Comparison of ENCODE assay signal across 8 cellular contexts in the genomic region with DNA sequence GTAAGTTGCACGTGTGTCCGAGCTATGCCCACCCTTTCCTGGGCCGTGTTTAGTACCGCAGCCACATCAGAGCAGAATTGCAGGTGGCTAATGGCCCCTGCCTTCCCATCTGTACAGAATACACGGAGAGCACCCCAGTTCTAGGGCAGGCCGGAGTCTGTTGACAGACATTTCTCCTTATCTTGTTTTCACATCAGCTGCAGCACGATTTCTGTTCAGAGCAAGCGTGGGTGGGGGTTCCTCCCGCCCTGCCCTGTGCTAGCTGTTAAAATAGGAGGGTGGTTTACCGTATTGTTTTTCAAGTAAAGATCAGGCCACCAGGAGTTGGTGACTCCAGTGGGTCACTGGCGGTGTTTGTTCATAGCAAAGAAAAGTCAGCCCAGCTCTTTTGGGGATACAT. TPM values are rescaled to one million over a fixed set of nuclear protein-coding genes. Genes with fewer than 3 reads are reported as not detected.
DNase-seq lines count a peak whose midpoint lies in the region; ATAC-seq lines count a peak whose summit lies in the region.

No MANE protein-coding gene starts in this region.

- no peak overlapping the region for H3K27ac ChIP-seq in trophoblast cell (ENCODE audit: low read depth, low read length)

- peaks cover 3% of the 10 kb centered on the region for H3K79me1 ChIP-seq in trophoblast cell (ENCODE audit: low read length)

- no peak overlapping the region for H3K14ac ChIP-seq in trophoblast cell (ENCODE audit: low read length)

- H3K27ac Mint-ChIP-seq in T-helper 17 cell, result peak overlapping the region; percentile 94
- peak overlapping the region; percentile 86 for H3K27ac Mint-ChIP-seq in activated naive CD8-positive, alpha-beta T cell treated with anti-CD3 and anti-CD28 coated beads for 36 hours

- H3K9ac ChIP-seq in trophoblast cell (ENCODE audit: low read length), result no peak overlapping the region

- no peak overlapping the region for H2BK120ac ChIP-seq in trophoblast cell (ENCODE audit: insufficient read depth, low read length, poor library complexity)

- no peak overlapping the region for H4K91ac ChIP-seq in trophoblast cell (ENCODE audit: low read depth, low read length)

- H3K27me3 ChIP-seq in trophoblast cell (ENCODE audit: insufficient read depth, low read length), result no peaks in the 10 kb centered on the region

- H4K12ac ChIP-seq in trophoblast cell (ENCODE audit: low read depth, low read length), result no peak overlapping the region

- no peak overlapping the region for H2BK12ac ChIP-seq in trophoblast cell (ENCODE audit: low read length)

- H3K27me3 Mint-ChIP-seq in T-helper 17 cell, result no peaks in the 10 kb centered on the region
- H3K27me3 Mint-ChIP-seq in activated naive CD8-positive, alpha-beta T cell treated with anti-CD3 and anti-CD28 coated beads for 36 hours, result no peaks in the 10 kb centered on the region

- no peak overlapping the region for H3K23ac ChIP-seq in trophoblast cell (ENCODE audit: low read length)

- no peak overlapping the region for H2AK5ac ChIP-seq in trophoblast cell (ENCODE audit: low read length)

- no peak overlapping the region for H3K18ac ChIP-seq in trophoblast cell (ENCODE audit: low read length)

- H3K9me3 ChIP-seq in T-helper 17 cell (ENCODE audit: control insufficient read depth, low read length, poor library complexity, severe bottlenecking) (no peaks in the 10 kb centered on the region), trophoblast cell (ENCODE audit: insufficient read depth, low read depth, low read length) (no peaks in the 10 kb centered on the region)

- no peak overlapping the region for H3K4me3 ChIP-seq in trophoblast cell (ENCODE audit: low read depth, low read length)

- H3K36me3 Mint-ChIP-seq in T-helper 17 cell (ENCODE audit: low read depth), result peaks cover 1% of the 10 kb centered on the region
- peaks cover 25% of the 10 kb centered on the region for H3K36me3 Mint-ChIP-seq in activated naive CD8-positive, alpha-beta T cell treated with anti-CD3 and anti-CD28 coated beads for 36 hours

- H3K36me3 ChIP-seq in trophoblast cell (ENCODE audit: control insufficient read depth in 1 of 2, insufficient read depth in 2 of 2, low read length in 2 of 2), result peaks cover 2 to 5% of the 10 kb centered on the region in 2 experiments

- H3K79me2 ChIP-seq in trophoblast cell (ENCODE audit: control insufficient read depth, insufficient read depth, low read length, poor library complexity), result peaks cover 4% of the 10 kb centered on the region

- no peak overlapping the region for H4K8ac ChIP-seq in trophoblast cell (ENCODE audit: low read depth, low read length)

- ATAC-seq in GM21526 (IDR thresholded peaks at IDR 0.05; ENCODE audit: low FRiP score, unreplicated experiment) (peak; percentile 50), T-helper 17 cell (peak; percentile 89), HG03045 (IDR thresholded peaks at IDR 0.05; ENCODE audit: unreplicated experiment) (no peak)

- DNase-seq in T-helper 17 cell, result peak; percentile 24 to 39 (median 38)
- peak; percentile 74 for DNase-seq in activated naive CD8-positive, alpha-beta T cell treated with anti-CD3 and anti-CD28 coated beads for 36 hours
- peak; percentile 78 for DNase-seq in stimulated activated CD8-positive, alpha-beta memory T cell treated with anti-CD3 and anti-CD28 coated beads, Interleukin-4, amount 100 ng/mL, for 48 hours
- no peak for DNase-seq in hepatic stellate cell (ENCODE audit: low spot score)
- DNase-seq in middle frontal gyrus (ENCODE audit: extremely low spot score, low spot score), result no peak
- no peak for DNase-seq in trophoblast cell

- H3K4me1 Mint-ChIP-seq in T-helper 17 cell, result peaks cover 48% of the 10 kb centered on the region
- H3K4me1 Mint-ChIP-seq in activated naive CD8-positive, alpha-beta T cell treated with anti-CD3 and anti-CD28 coated beads for 36 hours, result peaks cover 88% of the 10 kb centered on the region

- no peak overlapping the region for H3K4me2 ChIP-seq in trophoblast cell (ENCODE audit: low read length)

- H3K4me1 ChIP-seq in trophoblast cell (ENCODE audit: control insufficient read depth in 1 of 2, insufficient read depth in 2 of 2, low read length in 2 of 2), result peaks cover 6 to 12% of the 10 kb centered on the region in 2 experiments

- no peak overlapping the region for H2AFZ ChIP-seq in trophoblast cell (ENCODE audit: insufficient read depth, low read length, poor library complexity)

- WGBS in trophoblast cell (ENCODE audit: extremely low coverage, insufficient coverage, insufficient read length), result no CpG with 5 or more reads among the region's 11 CpGs

- H2BK5ac ChIP-seq in trophoblast cell (ENCODE audit: low read depth, low read length, poor library complexity), result no peak overlapping the region

- H3K4me3 Mint-ChIP-seq in T-helper 17 cell, result peak overlapping the region; percentile 84
- peak overlapping the region; percentile 64 for H3K4me3 Mint-ChIP-seq in activated naive CD8-positive, alpha-beta T cell treated with anti-CD3 and anti-CD28 coated beads for 36 hours

- no peak overlapping the region for H3K4ac ChIP-seq in trophoblast cell (ENCODE audit: low read depth, low read length)

- peaks cover 5% of the 10 kb centered on the region for H3K9me3 Mint-ChIP-seq in activated naive CD8-positive, alpha-beta T cell treated with anti-CD3 and anti-CD28 coated beads for 36 hours

RNA-seq across cellular contexts. Expression of gene UBASH3B, which starts 41.1 kb away (rescaled TPM):
- 10 to 100 TPM; 22.6 to 23.6 TPM for total RNA-seq in T-helper 17 cell
- 10 to 100 TPM; 28.2 to 30.6 TPM for total RNA-seq in activated naive CD8-positive, alpha-beta T cell treated with anti-CD3 and anti-CD28 coated beads for 36 hours
- polyA plus RNA-seq in trophoblast cell (2013), result 67.0 and 69.0 TPM in 2 replicates

Comparison
In these comparisons a context has a peak if more than half of its experiments do, and no peak if none do; other contexts are left out.
1. DNase-seq: peak in T-helper 17 cell (3 of 3), activated naive CD8-positive, alpha-beta T cell treated with anti-CD3 and anti-CD28 coated beads for 36 hours (single experiment) and stimulated activated CD8-positive, alpha-beta memory T cell treated with anti-CD3 and anti-CD28 coated beads, Interleukin-4, amount 100 ng/mL, for 48 hours (single experiment); none in hepatic stellate cell (single experiment), middle frontal gyrus (single experiment) and trophoblast cell (0 of 2).